ENCODE assay signal across 15 cellular contexts in the genomic region with DNA sequence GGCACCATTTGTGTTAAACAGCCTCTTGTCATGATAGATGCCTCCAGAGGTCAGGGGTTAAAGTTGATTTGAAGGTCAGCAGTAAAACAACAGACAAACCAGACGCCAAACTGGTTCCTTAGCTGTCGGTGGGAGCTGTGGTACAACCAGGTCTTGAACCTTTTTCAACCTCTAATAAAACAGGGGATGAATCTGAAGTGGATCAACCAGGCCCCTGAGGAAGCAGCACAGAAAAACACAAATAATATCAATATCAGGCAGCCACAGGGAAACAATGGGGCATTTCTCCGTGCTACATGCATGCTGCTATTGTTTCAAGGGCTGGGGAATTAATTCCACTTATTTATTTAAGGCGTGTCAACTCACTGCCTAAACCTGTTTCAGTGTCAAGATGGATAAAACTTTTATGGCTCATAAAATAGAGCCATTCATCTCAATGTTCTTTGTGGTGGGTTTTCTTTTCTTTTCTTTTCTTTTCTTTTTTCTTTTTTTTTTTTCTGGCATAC.
DNase-seq lines count a peak whose midpoint lies in the region; ATAC-seq, FAIRE-seq and TF ChIP-seq lines count a peak whose summit lies in the region.
"Had no signal": no experiment of that assay in that cellular context is flagged by ENCODE, and none has a peak within 500 bp of the region (broad histone marks: within the 10 kb centered on the region; RNA-seq: fewer than 3 reads in every experiment).

No MANE protein-coding gene starts in this region.

- TF ChIP-seq POLR2A in GM12891 (IDR thresholded peaks at IDR 0.05; ENCODE audit: low read depth, low read length) = no peak

- intact Hi-C loops in activated naive CD4-positive, alpha-beta T cell treated with anti-CD3 and anti-CD28 coated beads for 36 hours (cut with micrococcal nuclease) = no loop called here

- peak overlapping the region in 1 of 2 donors; percentile 36 for H3K4me3 ChIP-seq in stomach smooth muscle (ENCODE audit: low read length in 2 of 2)
- H3K4me3 ChIP-seq: coronary artery had no signal

- no peaks in the 10 kb centered on the region for H3K9me3 Mint-ChIP-seq in activated naive CD4-positive, alpha-beta T cell treated with anti-CD3 and anti-CD28 coated beads for 36 hours
- H3K9me3 Mint-ChIP-seq: activated naive CD8-positive, alpha-beta T cell treated with anti-CD3 and anti-CD28 coated beads, Interleukin-2, amount 50 U/mL, for 24 hours had no signal

- DNase-seq in DMS 273 (lab: John Stamatoyannopoulos, UW; ENCODE audit: unreplicated experiment) (peak; percentile 24), DMS 273 treated with DMSO at 0.1 percent for 48 hours (lab: John Stamatoyannopoulos, UW) (no peak), SK-N-DZ (ENCODE audit: low spot score) (peak; percentile 72), GM12891 (ENCODE audit: insufficient read length, low spot score) (no peak)
- no peak for DNase-seq in activated naive CD4-positive, alpha-beta T cell treated with anti-CD3 and anti-CD28 coated beads for 36 hours
- DNase-seq: activated CD8-positive, alpha-beta memory T cell treated with anti-CD3 and anti-CD28 coated beads, Interleukin-2, amount 50 U/mL, for 4 hours; activated naive CD8-positive, alpha-beta T cell treated with anti-CD3 and anti-CD28 coated beads, Interleukin-2, amount 50 U/mL, for 24 hours; RPMI8226 had no signal

- H3K27ac ChIP-seq in layer of hippocampus (ENCODE audit: low read depth, low read length) (peak overlapping the region; percentile 61), stomach smooth muscle (ENCODE audit: low read length) (peak overlapping the region; percentile 69)
- H3K27ac ChIP-seq: coronary artery, KMS-11 had no signal

- no peaks in the 10 kb centered on the region for H3K27me3 Mint-ChIP-seq in activated naive CD4-positive, alpha-beta T cell treated with anti-CD3 and anti-CD28 coated beads for 36 hours (ENCODE audit: low read depth)
- H3K27me3 Mint-ChIP-seq: activated naive CD8-positive, alpha-beta T cell treated with anti-CD3 and anti-CD28 coated beads, Interleukin-2, amount 50 U/mL, for 24 hours had no signal

- no peak for ATAC-seq in HG03521 (IDR thresholded peaks at IDR 0.05; ENCODE audit: unreplicated experiment)
- ATAC-seq: activated naive CD8-positive, alpha-beta T cell treated with anti-CD3 and anti-CD28 coated beads, Interleukin-2, amount 50 U/mL, for 24 hours had no signal

- peaks cover 25% of the 10 kb centered on the region for H3K4me1 ChIP-seq in stomach smooth muscle (ENCODE audit: control insufficient read depth, insufficient read depth, low read length)

- no peaks in the 10 kb centered on the region for H3K9me3 ChIP-seq in stomach smooth muscle (ENCODE audit: control insufficient read depth in 2 of 2, low read length in 2 of 2)
- H3K9me3 ChIP-seq: Caco-2 had no signal

- no peak overlapping the region for H3K27ac Mint-ChIP-seq in activated naive CD4-positive, alpha-beta T cell treated with anti-CD3 and anti-CD28 coated beads for 36 hours
- H3K27ac Mint-ChIP-seq: activated naive CD8-positive, alpha-beta T cell treated with anti-CD3 and anti-CD28 coated beads, Interleukin-2, amount 50 U/mL, for 24 hours had no signal

- no peaks in the 10 kb centered on the region for H3K4me1 Mint-ChIP-seq in activated naive CD4-positive, alpha-beta T cell treated with anti-CD3 and anti-CD28 coated beads for 36 hours (ENCODE audit: low read depth)
- H3K4me1 Mint-ChIP-seq: activated naive CD8-positive, alpha-beta T cell treated with anti-CD3 and anti-CD28 coated beads, Interleukin-2, amount 50 U/mL, for 24 hours had no signal

- H3K36me3 ChIP-seq in stomach smooth muscle (ENCODE audit: control insufficient read depth in 2 of 2, insufficient read depth in 2 of 2, low read length in 2 of 2) = no peaks in the 10 kb centered on the region

- H3K27me3 ChIP-seq in layer of hippocampus (ENCODE audit: control insufficient read depth, insufficient read depth, low read length) (no peaks in the 10 kb centered on the region), stomach smooth muscle (ENCODE audit: control insufficient read depth in 1 of 2, insufficient read depth in 2 of 2, low read length in 2 of 2) (no peaks in the 10 kb centered on the region)

- H3K4me3 Mint-ChIP-seq in activated naive CD4-positive, alpha-beta T cell treated with anti-CD3 and anti-CD28 coated beads for 36 hours = no peak overlapping the region
- H3K4me3 Mint-ChIP-seq: activated naive CD8-positive, alpha-beta T cell treated with anti-CD3 and anti-CD28 coated beads, Interleukin-2, amount 50 U/mL, for 24 hours had no signal

- no peaks in the 10 kb centered on the region for H3K36me3 Mint-ChIP-seq in activated naive CD4-positive, alpha-beta T cell treated with anti-CD3 and anti-CD28 coated beads for 36 hours (ENCODE audit: low read depth)

- no peak for FAIRE-seq in GM12891 (lab: Jason Lieb, UNC)
- FAIRE-seq: TTC549 had no signal

- H3K9ac ChIP-seq in stomach smooth muscle (ENCODE audit: low read length in 2 of 2) = peak overlapping the region in 1 of 2 donors; percentile 22
- H3K9ac ChIP-seq: KMS-11 had no signal

- CTCF ChIA-PET in activated naive CD4-positive, alpha-beta T cell treated with anti-CD3 and anti-CD28 coated beads for 36 hours (lab: Charles Lee) = no interaction called here

TF ChIP-seq in GM12891, 5 proteins besides CTCF, POLR2A, EP300 and RAD21:
- TF ChIP-seq TAF1 (IDR thresholded peaks at IDR 0.05; ENCODE audit: low read depth, low read length) = no peak
- no peak for TF ChIP-seq POLR2AphosphoS5 (IDR thresholded peaks at IDR 0.05; ENCODE audit: low read depth, low read length)
- no peak for TF ChIP-seq SPI1 (IDR thresholded peaks at IDR 0.05; ENCODE audit: low read depth, low read length)
- no peak for TF ChIP-seq POU2F2 (IDR thresholded peaks at IDR 0.05; ENCODE audit: low read depth, low read length)
- no peak for TF ChIP-seq PAX5 (IDR thresholded peaks at IDR 0.05; ENCODE audit: insufficient read depth, low read length, severe bottlenecking)
TF ChIP-seq in GM12891: peak in this region for 0.

Comparison
In these comparisons a context has a peak if more than half of its experiments do, and no peak if none do; other contexts are left out.
1. DNase-seq: peak in DMS 273 (single experiment) and SK-N-DZ (single experiment); none in DMS 273 treated with DMSO at 0.1 percent for 48 hours (single experiment), GM12891 (single experiment) and activated naive CD4-positive, alpha-beta T cell treated with anti-CD3 and anti-CD28 coated beads for 36 hours (single experiment).